In the genomic region with DNA sequence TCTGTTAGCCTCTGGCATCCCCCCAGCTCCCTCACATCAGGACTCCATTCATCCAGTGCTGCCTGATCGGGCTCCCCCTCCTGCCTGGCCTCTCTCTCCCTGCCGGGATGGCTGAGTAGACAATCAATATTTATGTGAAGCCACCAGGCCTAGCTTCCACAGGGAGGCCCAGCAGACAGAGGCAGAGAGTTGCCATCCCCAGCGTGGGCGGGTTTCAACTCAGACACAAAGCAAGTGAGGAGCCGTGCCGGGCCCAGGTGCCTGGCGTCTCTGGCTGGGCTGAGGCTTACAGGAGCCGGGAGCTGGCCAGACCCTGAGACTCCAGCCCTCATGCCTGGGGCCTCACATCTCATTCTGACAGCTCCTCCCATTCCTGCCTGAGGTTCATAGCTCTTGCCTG, we compare ENCODE assay signal across 13 cellular contexts. TPM values are rescaled to one million over a fixed set of nuclear protein-coding genes. Genes with fewer than 3 reads are reported as not detected.
DNase-seq lines count a peak whose midpoint lies in the region; ATAC-seq and TF ChIP-seq lines count a peak whose summit lies in the region.
"Had no signal": no experiment of that assay in that cellular context is flagged by ENCODE, and none has a peak within 500 bp of the region (broad histone marks: within the 10 kb centered on the region; RNA-seq: fewer than 3 reads in every experiment).

No MANE protein-coding gene starts in this region.

- peaks cover 26% of the 10 kb centered on the region for H3K4me1 ChIP-seq in HUES48 (ENCODE audit: control insufficient read depth, insufficient read depth, low read length)
- H3K4me1 ChIP-seq in iPS-20b (ENCODE audit: insufficient read depth, low read length): peaks cover 25% of the 10 kb centered on the region; the same call in 1 of the 2 replicates

- H3K36me3 ChIP-seq in HUES48 (ENCODE audit: control insufficient read depth, insufficient read depth, low read length) (no peaks in the 10 kb centered on the region), iPS-20b (ENCODE audit: insufficient read depth, low read depth, low read length) (no peaks in the 10 kb centered on the region)

- H3K4me3 ChIP-seq in HUES48 (ENCODE audit: low read depth, low read length) (no peak overlapping the region), iPS-20b (ENCODE audit: low read length) (peak overlapping the region; percentile 25; the same call in 1 of the 2 replicates)
- H3K4me3 ChIP-seq: GM23248, lung had no signal

- ATAC-seq in WTC11 (peak; percentile 79), HG03378 (IDR thresholded peaks at IDR 0.05; ENCODE audit: unreplicated experiment) (no peak), HG03139 (IDR thresholded peaks at IDR 0.05; ENCODE audit: unreplicated experiment) (no peak), GM21381 (IDR thresholded peaks at IDR 0.05; ENCODE audit: unreplicated experiment) (no peak)

- H3K27ac ChIP-seq in HUES48 (ENCODE audit: low read depth, low read length) (peak overlapping the region; percentile 90), iPS-20b (ENCODE audit: low read length) (no peak overlapping the region)
- H3K27ac ChIP-seq: GM23248 had no signal

- no peak for TF ChIP-seq CTCF in WTC11 (IDR thresholded peaks at IDR 0.05)

- H3K4me1 Mint-ChIP-seq in WTC11: peaks cover 44% of the 10 kb centered on the region

- H3K36me3 Mint-ChIP-seq in WTC11: no peaks in the 10 kb centered on the region

- H3K27me3 ChIP-seq in HUES48 (ENCODE audit: control insufficient read depth, insufficient read depth, low read length) (no peaks in the 10 kb centered on the region), iPS-20b (ENCODE audit: insufficient read depth, low read length) (no peaks in the 10 kb centered on the region)

- H3K9ac ChIP-seq in HUES48 (ENCODE audit: low read depth, low read length): no peak overlapping the region
- peak overlapping the region; percentile 42; the same call in 1 of the 2 replicates for H3K9ac ChIP-seq in iPS-20b (ENCODE audit: low read depth, low read length)
- H3K9ac ChIP-seq: GM23248 had no signal

- H3K9me3 Mint-ChIP-seq in WTC11: no peaks in the 10 kb centered on the region

- no peak overlapping the region for H3K4me3 Mint-ChIP-seq in WTC11

- DNase-seq in WTC11 (ENCODE audit: low spot score) (peak; percentile 56), retina (peak; percentile 84), NCI-H774 (lab: John Stamatoyannopoulos, UW) (no peak)
- DNase-seq: DND-41; NK-92 treated with Interleukin-12 subunit alpha and Interleukin-12 subunit beta, amount 100 ng/mL, for 24 hours; stimulated activated CD4-positive, alpha-beta T cell treated with anti-CD3 and anti-CD28 coated beads, Interleukin-12 subunit alpha, Interleukin-12 subunit beta, amount 100 ng/mL, for 4 hours had no signal

- H3K27me3 Mint-ChIP-seq in WTC11 (ENCODE audit: low read depth): no peaks in the 10 kb centered on the region

- POLR2A ChIA-PET in WTC11 (lab: Charles Lee): interaction anchor here (0.6 kb wide), 2 partner anchors 13 to 150 kb away, joined by 3 read pairs; no protein-coding TSS in a partner anchor

- no peak overlapping the region for H3K27ac Mint-ChIP-seq in WTC11

- CTCF ChIA-PET in WTC11 (lab: Charles Lee): interaction anchor here (0.6 to 4.1 kb wide), 21 partner anchors 8 to 544 kb away, joined by 3 to 20 read pairs (median 4); partner anchors contain the start of gene ATP2B4

- no peaks in the 10 kb centered on the region for H3K9me3 ChIP-seq in HUES48 (ENCODE audit: control insufficient read depth, insufficient read depth, low read length)
- H3K9me3 ChIP-seq in iPS-20b (ENCODE audit: insufficient read depth, low read depth, low read length): no peaks in the 10 kb centered on the region

TF ChIP-seq in WTC11, 78 proteins besides CTCF, POLR2A, EP300 and RAD21 (continues in another document):
- TF ChIP-seq ZNF425 (CRISPR knock-in tag; conservative IDR thresholded peaks at IDR 0.05) (no peak), IRF2 (CRISPR knock-in tag; IDR thresholded peaks at IDR 0.05; ENCODE audit: borderline replicate concordance, low read depth) (no peak), SMAD3 (CRISPR knock-in tag; IDR thresholded peaks at IDR 0.05; ENCODE audit: borderline replicate concordance) (no peak), MAX (CRISPR knock-in tag; IDR thresholded peaks at IDR 0.05) (no peak), CBFB (CRISPR knock-in tag; IDR thresholded peaks at IDR 0.05; ENCODE audit: low read depth) (no peak), SOX15 (CRISPR knock-in tag; IDR thresholded peaks at IDR 0.05) (no peak), TEAD1 (CRISPR knock-in tag; IDR thresholded peaks at IDR 0.05) (no peak), USF1 (CRISPR knock-in tag; IDR thresholded peaks at IDR 0.05) (no peak), ZNF281 (CRISPR knock-in tag; IDR thresholded peaks at IDR 0.05) (no peak), JAZF1 (CRISPR knock-in tag; IDR thresholded peaks at IDR 0.05) (no peak), TCF7 (CRISPR knock-in tag; IDR thresholded peaks at IDR 0.05; ENCODE audit: low read depth) (no peak), RORB (CRISPR knock-in tag; IDR thresholded peaks at IDR 0.05) (no peak), ELF4 (CRISPR knock-in tag; IDR thresholded peaks at IDR 0.05; ENCODE audit: low read depth) (no peak)
- TF ChIP-seq, protein P1, sequence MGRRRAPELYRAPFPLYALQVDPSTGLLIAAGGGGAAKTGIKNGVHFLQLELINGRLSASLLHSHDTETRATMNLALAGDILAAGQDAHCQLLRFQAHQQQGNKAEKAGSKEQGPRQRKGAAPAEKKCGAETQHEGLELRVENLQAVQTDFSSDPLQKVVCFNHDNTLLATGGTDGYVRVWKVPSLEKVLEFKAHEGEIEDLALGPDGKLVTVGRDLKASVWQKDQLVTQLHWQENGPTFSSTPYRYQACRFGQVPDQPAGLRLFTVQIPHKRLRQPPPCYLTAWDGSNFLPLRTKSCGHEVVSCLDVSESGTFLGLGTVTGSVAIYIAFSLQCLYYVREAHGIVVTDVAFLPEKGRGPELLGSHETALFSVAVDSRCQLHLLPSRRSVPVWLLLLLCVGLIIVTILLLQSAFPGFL (CRISPR knock-in tag; IDR thresholded peaks at IDR 0.05; ENCODE audit: borderline replicate concordance): no peak
- TF ChIP-seq, protein P2, sequence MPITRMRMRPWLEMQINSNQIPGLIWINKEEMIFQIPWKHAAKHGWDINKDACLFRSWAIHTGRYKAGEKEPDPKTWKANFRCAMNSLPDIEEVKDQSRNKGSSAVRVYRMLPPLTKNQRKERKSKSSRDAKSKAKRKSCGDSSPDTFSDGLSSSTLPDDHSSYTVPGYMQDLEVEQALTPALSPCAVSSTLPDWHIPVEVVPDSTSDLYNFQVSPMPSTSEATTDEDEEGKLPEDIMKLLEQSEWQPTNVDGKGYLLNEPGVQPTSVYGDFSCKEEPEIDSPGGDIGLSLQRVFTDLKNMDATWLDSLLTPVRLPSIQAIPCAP (CRISPR knock-in tag; IDR thresholded peaks at IDR 0.05): no peak

RNA-seq across cellular contexts. Expression of gene ATP2B4, which starts 34.5 kb away (rescaled TPM):
- 18.5 to 22.1 TPM (median 19.1 TPM) in 3 replicates for total RNA-seq in WTC11 (2021)
